In the genomic region with DNA sequence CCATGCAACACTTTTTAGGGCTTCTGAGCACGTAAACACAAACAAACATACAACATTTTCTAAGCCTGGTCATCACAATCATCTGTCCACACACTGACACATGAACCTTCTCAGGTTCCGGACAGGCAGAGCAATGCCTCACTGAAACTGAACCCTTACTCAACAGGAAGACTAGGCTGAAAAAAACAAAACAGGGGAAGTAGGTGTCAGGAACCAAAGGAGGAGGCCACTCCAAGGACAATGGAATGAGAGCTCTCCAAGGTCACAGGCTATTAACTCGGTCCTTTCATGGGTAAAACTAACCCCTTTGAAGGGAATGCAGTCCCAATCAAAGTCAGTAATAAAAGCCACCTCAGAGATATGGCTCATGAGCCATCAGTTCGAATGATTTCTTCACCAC, we compare ENCODE assay signal across 17 cellular contexts.
"Had no signal": no experiment of that assay in that cellular context is flagged by ENCODE, and none has a peak within 500 bp of the region (broad histone marks: within the 10 kb centered on the region; RNA-seq: fewer than 3 reads in every experiment).

No MANE protein-coding gene starts in this region.

- H3K27ac Mint-ChIP-seq: activated CD4-positive, alpha-beta memory T cell treated with anti-CD3 and anti-CD28 coated beads, Interleukin-2, amount 10 ng/mL, durations not matched to agents 7 days and 5 days; activated naive CD4-positive, alpha-beta T cell treated with anti-CD3 and anti-CD28 coated beads, Interleukin-2, amount 50 U/mL, for 24 hours; activated T-cell treated with anti-CD3 and anti-CD28 coated beads, Interleukin-2, amount 50 U/mL, for 24 hours; mesothelial cell of epicardium; stimulated activated effector memory CD8-positive, alpha-beta T cell treated with anti-CD3 and anti-CD28 coated beads, Interleukin-12 subunit alpha, Interleukin-12 subunit beta, amount 100 ng/mL, for 72 hours had no signal

- H3K4me1 ChIP-seq: body of pancreas, colonic mucosa, foreskin keratinocyte, pancreas had no signal

- H3K36me3 ChIP-seq: colonic mucosa, pancreas, thoracic aorta had no signal

- H3K4me3 Mint-ChIP-seq: activated CD4-positive, alpha-beta memory T cell treated with anti-CD3 and anti-CD28 coated beads, Interleukin-2, amount 10 ng/mL, durations not matched to agents 7 days and 5 days; activated naive CD4-positive, alpha-beta T cell treated with anti-CD3 and anti-CD28 coated beads, Interleukin-2, amount 50 U/mL, for 24 hours; activated T-cell treated with anti-CD3 and anti-CD28 coated beads, Interleukin-2, amount 50 U/mL, for 24 hours; mesothelial cell of epicardium; stimulated activated effector memory CD8-positive, alpha-beta T cell treated with anti-CD3 and anti-CD28 coated beads, Interleukin-12 subunit alpha, Interleukin-12 subunit beta, amount 100 ng/mL, for 72 hours had no signal

- DNase-seq: activated CD4-positive, alpha-beta memory T cell treated with anti-CD3 and anti-CD28 coated beads, Interleukin-2, amount 10 ng/mL, durations not matched to agents 7 days and 5 days; activated CD4-positive, alpha-beta T cell treated with anti-CD3 and anti-CD28 coated beads for 4 hours; activated T-cell treated with anti-CD3 and anti-CD28 coated beads, Interleukin-2, amount 50 U/mL, for 24 hours; amniotic stem cell; body of pancreas; caudate nucleus; colonic mucosa; foreskin keratinocyte; left colon; pancreas; stimulated activated CD4-positive, alpha-beta T cell treated with anti-CD3 and anti-CD28 coated beads, Interleukin-12 subunit alpha, Interleukin-12 subunit beta, amount 100 ng/mL, for 4 hours; stimulated activated CD4-positive, alpha-beta T cell treated with anti-CD3 and anti-CD28 coated beads, Interleukin-2, amount 100 ng/mL, for 24 hours had no signal

- H3K4me3 ChIP-seq: body of pancreas, colonic mucosa, lung, pancreas, thoracic aorta had no signal

- H3K27me3 ChIP-seq: body of pancreas, colonic mucosa, foreskin keratinocyte, pancreas had no signal

- H3K36me3 Mint-ChIP-seq: activated naive CD4-positive, alpha-beta T cell treated with anti-CD3 and anti-CD28 coated beads, Interleukin-2, amount 50 U/mL, for 24 hours; mesothelial cell of epicardium; stimulated activated effector memory CD8-positive, alpha-beta T cell treated with anti-CD3 and anti-CD28 coated beads, Interleukin-12 subunit alpha, Interleukin-12 subunit beta, amount 100 ng/mL, for 72 hours had no signal

- H3K27ac ChIP-seq: body of pancreas, colonic mucosa, foreskin keratinocyte, pancreas, thoracic aorta had no signal

- H3K9me3 Mint-ChIP-seq: activated CD4-positive, alpha-beta memory T cell treated with anti-CD3 and anti-CD28 coated beads, Interleukin-2, amount 10 ng/mL, durations not matched to agents 7 days and 5 days; activated naive CD4-positive, alpha-beta T cell treated with anti-CD3 and anti-CD28 coated beads, Interleukin-2, amount 50 U/mL, for 24 hours; activated T-cell treated with anti-CD3 and anti-CD28 coated beads, Interleukin-2, amount 50 U/mL, for 24 hours; mesothelial cell of epicardium had no signal

- H3K9me3 ChIP-seq: body of pancreas, colonic mucosa, pancreas, thoracic aorta had no signal

- H3K27me3 Mint-ChIP-seq: activated CD4-positive, alpha-beta memory T cell treated with anti-CD3 and anti-CD28 coated beads, Interleukin-2, amount 10 ng/mL, durations not matched to agents 7 days and 5 days had no signal

- H3K4me1 Mint-ChIP-seq: activated naive CD4-positive, alpha-beta T cell treated with anti-CD3 and anti-CD28 coated beads, Interleukin-2, amount 50 U/mL, for 24 hours; mesothelial cell of epicardium; stimulated activated effector memory CD8-positive, alpha-beta T cell treated with anti-CD3 and anti-CD28 coated beads, Interleukin-12 subunit alpha, Interleukin-12 subunit beta, amount 100 ng/mL, for 72 hours had no signal
